In the genomic region with DNA sequence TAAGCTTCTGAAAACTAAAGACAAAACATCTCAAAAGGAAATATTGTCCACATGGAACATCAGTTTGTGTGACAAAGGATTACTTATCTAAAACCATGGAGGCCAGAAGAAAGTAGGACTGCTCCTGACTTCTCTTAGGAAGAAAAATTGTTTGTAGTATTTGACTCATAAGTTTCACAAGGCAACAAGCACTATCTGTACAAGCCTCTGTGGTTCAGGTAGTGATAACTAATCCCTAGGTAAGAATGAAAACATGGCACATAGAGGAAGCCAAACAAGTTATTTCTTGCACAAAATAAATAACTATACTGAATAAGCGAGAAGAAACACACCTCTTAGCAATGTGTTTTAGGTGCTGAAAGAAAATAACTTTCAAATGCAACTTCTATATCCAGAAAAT, we compare ENCODE assay signal across 33 cellular contexts. TPM values are rescaled to one million over a fixed set of nuclear protein-coding genes. Genes with fewer than 3 reads are reported as not detected.
"Had no signal": no experiment of that assay in that cellular context is flagged by ENCODE, and none has a peak within 500 bp of the region (broad histone marks: within the 10 kb centered on the region; RNA-seq: fewer than 3 reads in every experiment).

No MANE protein-coding gene starts in this region.

- ATAC-seq: activated CD4-positive, alpha-beta T cell treated with anti-CD3 and anti-CD28 coated beads for 36 hours; activated CD4-positive, CD25-positive, alpha-beta regulatory T cell treated with anti-CD3 and anti-CD28 coated beads, Interleukin-2, amount 50 U/mL, for 24 hours; activated CD8-positive, alpha-beta T cell treated with anti-CD3 and anti-CD28 coated beads, Interleukin-2, amount 10 ng/mL, durations not matched to agents 7 days and 5 days; body of pancreas; WTC11 had no signal

- H3K4me1 Mint-ChIP-seq: activated CD4-positive, alpha-beta T cell treated with anti-CD3 and anti-CD28 coated beads for 36 hours; activated CD4-positive, alpha-beta T cell treated with anti-CD3 and anti-CD28 coated beads, Interleukin-2, amount 10 ng/mL, durations not matched to agents 7 days and 5 days; activated naive CD4-positive, alpha-beta T cell treated with anti-CD3 and anti-CD28 coated beads, Interleukin-2, amount 50 U/mL, for 24 hours; activated naive CD8-positive, alpha-beta T cell treated with anti-CD3 and anti-CD28 coated beads, Interleukin-2, amount 10 ng/mL, durations not matched to agents 7 days and 5 days; WTC11 had no signal

- H3K9me3 Mint-ChIP-seq: activated CD4-positive, alpha-beta T cell treated with anti-CD3 and anti-CD28 coated beads, Interleukin-2, amount 10 ng/mL, durations not matched to agents 7 days and 5 days; activated naive CD4-positive, alpha-beta T cell treated with anti-CD3 and anti-CD28 coated beads, Interleukin-2, amount 50 U/mL, for 24 hours; activated naive CD8-positive, alpha-beta T cell treated with anti-CD3 and anti-CD28 coated beads, Interleukin-2, amount 10 ng/mL, durations not matched to agents 7 days and 5 days; activated T-cell treated with anti-CD3 and anti-CD28 coated beads, Interleukin-2, amount 50 U/mL, for 24 hours; activated T-helper 2 cell treated with anti-CD3 and anti-CD28 coated beads, Interferon-gamma antibody, Interleukin-2, Interleukin-4, amounts not matched to agents 10 μg/mL and 5 μg/mL and 100 μg/mL, durations not matched to agents 14 hours and 24 hours and 36 hours; T-helper 1 cell treated with Interleukin-12 subunit alpha and Interleukin-12 subunit beta and Interleukin-4 antibody, amounts not matched to agents 30 μg/mL and 1 μg/mL, for 36 hours; T-helper 2 cell treated with Interferon-gamma antibody and Interleukin-4, amounts not matched to agents 5 μg/mL and 100 μg/mL, for 36 hours had no signal

- H3K27ac ChIP-seq: body of pancreas, KMS-11, PC-9, SJSA1 had no signal

- DNase-seq: activated CD4-positive, alpha-beta T cell treated with anti-CD3 and anti-CD28 coated beads for 36 hours; activated CD4-positive, alpha-beta T cell treated with anti-CD3 and anti-CD28 coated beads, Interleukin-2, amount 10 ng/mL, durations not matched to agents 7 days and 5 days; activated CD4-positive, alpha-beta T cell treated with anti-CD3 and anti-CD28 coated beads, Interleukin-2, amount 50 U/mL, for 48 hours; activated CD8-positive, alpha-beta T cell treated with anti-CD3 and anti-CD28 coated beads, Interleukin-2, amount 10 ng/mL, durations not matched to agents 7 days and 5 days; activated gamma-delta T cell; activated naive CD4-positive, alpha-beta T cell treated with Interleukin-2 at 50 U/mL for 16 hours; activated naive CD8-positive, alpha-beta T cell treated with anti-CD3 and anti-CD28 coated beads, Interleukin-2, amount 10 ng/mL, durations not matched to agents 7 days and 5 days; activated T-cell treated with anti-CD3 and anti-CD28 coated beads, Interleukin-2, amount 50 U/mL, for 24 hours; body of pancreas; central memory CD4-positive, alpha-beta T cell; NCI-H1092 treated with DMSO at 0.1 percent for 48 hours; NCI-H1417; NCI-H146; NCI-H187; NCI-H2081; NCI-H345; NCI-H510A; NCI-H748 treated with DMSO at 0.1 percent for 48 hours; NK-92 treated with Interleukin-12 subunit alpha and Interleukin-12 subunit beta, amount 100 ng/mL, for 24 hours; PC-9; SHP77 treated with DMSO at 0.1 percent for 48 hours; SK-N-SH had no signal

- H3K27ac Mint-ChIP-seq: activated CD4-positive, alpha-beta T cell treated with anti-CD3 and anti-CD28 coated beads for 36 hours; activated CD4-positive, alpha-beta T cell treated with anti-CD3 and anti-CD28 coated beads, Interleukin-2, amount 10 ng/mL, durations not matched to agents 7 days and 5 days; activated CD8-positive, alpha-beta T cell treated with anti-CD3 and anti-CD28 coated beads, Interleukin-2, amount 10 ng/mL, durations not matched to agents 7 days and 5 days; activated naive CD4-positive, alpha-beta T cell treated with anti-CD3 and anti-CD28 coated beads, Interleukin-2, amount 50 U/mL, for 24 hours; activated naive CD8-positive, alpha-beta T cell treated with anti-CD3 and anti-CD28 coated beads, Interleukin-2, amount 10 ng/mL, durations not matched to agents 7 days and 5 days; activated T-cell treated with anti-CD3 and anti-CD28 coated beads, Interleukin-2, amount 50 U/mL, for 24 hours; activated T-helper 2 cell treated with anti-CD3 and anti-CD28 coated beads, Interferon-gamma antibody, Interleukin-2, Interleukin-4, amounts not matched to agents 10 μg/mL and 5 μg/mL and 100 μg/mL, durations not matched to agents 14 hours and 24 hours and 36 hours; T-helper 1 cell treated with Interleukin-12 subunit alpha and Interleukin-12 subunit beta and Interleukin-4 antibody, amounts not matched to agents 30 μg/mL and 1 μg/mL, for 36 hours; T-helper 2 cell treated with Interferon-gamma antibody and Interleukin-4, amounts not matched to agents 5 μg/mL and 100 μg/mL, for 36 hours; WTC11 had no signal

- H3K36me3 Mint-ChIP-seq: activated naive CD4-positive, alpha-beta T cell treated with anti-CD3 and anti-CD28 coated beads, Interleukin-2, amount 50 U/mL, for 24 hours; activated naive CD8-positive, alpha-beta T cell treated with anti-CD3 and anti-CD28 coated beads, Interleukin-2, amount 10 ng/mL, durations not matched to agents 7 days and 5 days; WTC11 had no signal

- H3K27me3 Mint-ChIP-seq: activated naive CD4-positive, alpha-beta T cell treated with anti-CD3 and anti-CD28 coated beads, Interleukin-2, amount 50 U/mL, for 24 hours; activated naive CD8-positive, alpha-beta T cell treated with anti-CD3 and anti-CD28 coated beads, Interleukin-2, amount 10 ng/mL, durations not matched to agents 7 days and 5 days had no signal

- H3K4me3 Mint-ChIP-seq: activated CD4-positive, alpha-beta T cell treated with anti-CD3 and anti-CD28 coated beads for 36 hours; activated CD4-positive, alpha-beta T cell treated with anti-CD3 and anti-CD28 coated beads, Interleukin-2, amount 10 ng/mL, durations not matched to agents 7 days and 5 days; activated CD8-positive, alpha-beta T cell treated with anti-CD3 and anti-CD28 coated beads, Interleukin-2, amount 10 ng/mL, durations not matched to agents 7 days and 5 days; activated naive CD4-positive, alpha-beta T cell treated with anti-CD3 and anti-CD28 coated beads, Interleukin-2, amount 50 U/mL, for 24 hours; activated naive CD8-positive, alpha-beta T cell treated with anti-CD3 and anti-CD28 coated beads, Interleukin-2, amount 10 ng/mL, durations not matched to agents 7 days and 5 days; activated T-cell treated with anti-CD3 and anti-CD28 coated beads, Interleukin-2, amount 50 U/mL, for 24 hours; T-helper 1 cell treated with Interleukin-12 subunit alpha and Interleukin-12 subunit beta and Interleukin-4 antibody, amounts not matched to agents 30 μg/mL and 1 μg/mL, for 36 hours; T-helper 2 cell treated with Interferon-gamma antibody and Interleukin-4, amounts not matched to agents 5 μg/mL and 100 μg/mL, for 36 hours; WTC11 had no signal

RNA-seq across cellular contexts. Expression of a gene that starts 30.3 kb away (rescaled TPM):
- total RNA-seq: activated CD4-positive, alpha-beta T cell treated with anti-CD3 and anti-CD28 coated beads for 36 hours; activated CD4-positive, alpha-beta T cell treated with anti-CD3 and anti-CD28 coated beads, Interleukin-2, amount 10 ng/mL, durations not matched to agents 7 days and 5 days; activated CD8-positive, alpha-beta T cell treated with anti-CD3 and anti-CD28 coated beads, Interleukin-2, amount 10 ng/mL, durations not matched to agents 7 days and 5 days; activated naive CD8-positive, alpha-beta T cell treated with anti-CD3 and anti-CD28 coated beads, Interleukin-2, amount 10 ng/mL, durations not matched to agents 7 days and 5 days; activated T-helper 2 cell treated with anti-CD3 and anti-CD28 coated beads, Interferon-gamma antibody, Interleukin-2, Interleukin-4, amounts not matched to agents 10 μg/mL and 5 μg/mL and 100 μg/mL, durations not matched to agents 14 hours and 24 hours and 36 hours; OCI-LY7 had no signal

RNA-seq across cellular contexts. Expression of a gene that starts 46.1 kb away (rescaled TPM):
- total RNA-seq: activated CD4-positive, alpha-beta T cell treated with anti-CD3 and anti-CD28 coated beads for 36 hours; activated CD4-positive, alpha-beta T cell treated with anti-CD3 and anti-CD28 coated beads, Interleukin-2, amount 10 ng/mL, durations not matched to agents 7 days and 5 days; activated CD8-positive, alpha-beta T cell treated with anti-CD3 and anti-CD28 coated beads, Interleukin-2, amount 10 ng/mL, durations not matched to agents 7 days and 5 days; activated naive CD8-positive, alpha-beta T cell treated with anti-CD3 and anti-CD28 coated beads, Interleukin-2, amount 10 ng/mL, durations not matched to agents 7 days and 5 days; activated T-helper 2 cell treated with anti-CD3 and anti-CD28 coated beads, Interferon-gamma antibody, Interleukin-2, Interleukin-4, amounts not matched to agents 10 μg/mL and 5 μg/mL and 100 μg/mL, durations not matched to agents 14 hours and 24 hours and 36 hours; astrocyte; body of pancreas; LHCN-M2; OCI-LY7; PC-9; SJSA1 had no signal
